8 cellular contexts compared by ENCODE assay signal in the genomic region with DNA sequence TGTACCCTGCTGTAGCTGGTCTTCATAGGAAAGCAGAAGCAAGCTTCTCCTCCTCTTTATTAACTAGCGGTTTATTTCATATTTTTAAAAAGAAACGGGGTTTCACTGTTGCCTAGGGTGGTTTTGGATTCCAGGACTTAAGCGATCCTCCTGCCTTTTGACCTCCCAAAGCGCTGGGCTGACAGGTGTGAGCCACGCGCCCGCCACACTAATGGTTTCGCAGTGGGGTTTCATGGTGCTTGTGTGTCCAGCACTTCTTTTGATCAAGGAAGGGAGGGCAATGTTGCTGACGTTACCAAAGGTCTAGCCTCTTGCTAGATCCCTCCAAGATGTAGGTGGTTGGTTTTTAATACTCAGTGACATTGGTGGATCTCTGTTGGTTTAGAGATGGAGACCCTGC. TPM values are rescaled to one million over a fixed set of nuclear protein-coding genes. Genes with fewer than 3 reads are reported as not detected.
DNase-seq lines count a peak whose midpoint lies in the region; TF ChIP-seq lines count a peak whose summit lies in the region.

No MANE protein-coding gene starts in this region.

- no peaks in the 10 kb centered on the region for H3K36me3 ChIP-seq in iPS-15b (ENCODE audit: control insufficient read depth, insufficient read depth, low read length)
- H3K36me3 ChIP-seq in stomach = peaks cover 0 to 5% (median 2%) of the 10 kb centered on the region in 4 donors

- CTCF ChIA-PET in activated CD4-positive, alpha-beta memory T cell treated with anti-CD3 and anti-CD28 coated beads, Interleukin-2, amount 10 ng/mL, durations not matched to agents 7 days and 5 days (lab: Charles Lee) = interaction anchor here (1.2 to 3.0 kb wide), 6 partner anchors 39 to 160 kb away, joined by 3 to 25 read pairs (median 6); partner anchors contain the start of gene UVSSA

- H3K27me3 Mint-ChIP-seq in T-helper 1 cell treated with Interleukin-12 subunit alpha and Interleukin-12 subunit beta and Interleukin-4 antibody, amounts not matched to agents 30 μg/mL and 1 μg/mL, for 36 hours (ENCODE audit: low read depth) = no peaks in the 10 kb centered on the region
- H3K27me3 Mint-ChIP-seq in activated CD4-positive, alpha-beta memory T cell treated with anti-CD3 and anti-CD28 coated beads, Interleukin-2, amount 10 ng/mL, durations not matched to agents 7 days and 5 days = no peaks in the 10 kb centered on the region

- intact Hi-C loops in stomach (cut with DNase I; ENCODE audit: low total_unique reads) = loop anchor here (5.0 kb wide), 1 partner anchor 56 kb away; the partner anchor contains the start of gene UVSSA

- H3K27ac Mint-ChIP-seq in T-helper 1 cell treated with Interleukin-12 subunit alpha and Interleukin-12 subunit beta and Interleukin-4 antibody, amounts not matched to agents 30 μg/mL and 1 μg/mL, for 36 hours = peak overlapping the region; percentile 79
- peak overlapping the region; percentile 90 for H3K27ac Mint-ChIP-seq in activated CD4-positive, alpha-beta memory T cell treated with anti-CD3 and anti-CD28 coated beads, Interleukin-2, amount 10 ng/mL, durations not matched to agents 7 days and 5 days

- H3K9ac ChIP-seq in iPS-15b (ENCODE audit: low read depth, low read length) = peak overlapping the region; percentile 85

- no peak for TF ChIP-seq CTCF in stomach (IDR thresholded peaks at IDR 0.05)

- DNase-seq in T-helper 1 cell (no peak), stomach (peak; percentile 23), cortex of kidney (lab: John Stamatoyannopoulos, UW) (no peak), pons (ENCODE audit: low spot score) (no peak)
- DNase-seq in activated CD4-positive, alpha-beta memory T cell treated with anti-CD3 and anti-CD28 coated beads, Interleukin-2, amount 10 ng/mL, durations not matched to agents 7 days and 5 days = no peak
- no peak for DNase-seq in activated CD4-positive, alpha-beta T cell treated with anti-CD3 and anti-CD28 coated beads for 4 hours

- H3K9me3 ChIP-seq in iPS-15b (ENCODE audit: control insufficient read depth, insufficient read depth, low read length) (peaks cover 4% of the 10 kb centered on the region), stomach (no peaks in the 10 kb centered on the region)

- H3K4me3 ChIP-seq in iPS-15b (ENCODE audit: low read depth, low read length) (peak overlapping the region; percentile 89), stomach (peak overlapping the region; percentile 78 to 94 (median 90))

- POLR2A ChIA-PET in activated CD4-positive, alpha-beta memory T cell treated with anti-CD3 and anti-CD28 coated beads, Interleukin-2, amount 10 ng/mL, durations not matched to agents 7 days and 5 days (lab: Charles Lee) = interaction anchor here (0.9 to 6.4 kb wide), 15 partner anchors 11 to 432 kb away, joined by 3 to 93 read pairs (median 7); partner anchors contain the start of genes CTBP1, GAK, SLBP and TMEM175

- 26 to 57% (median 35%) methylated on average over 9 of the region's 9 CpGs for WGBS in stomach, 5 donors

- H3K4me1 ChIP-seq in iPS-15b (ENCODE audit: control insufficient read depth, insufficient read depth, low read length) = peaks cover 2% of the 10 kb centered on the region
- H3K4me1 ChIP-seq in stomach = peaks cover 50 to 63% (median 59%) of the 10 kb centered on the region in 4 donors

- no peak for TF ChIP-seq EP300 in stomach (IDR thresholded peaks at IDR 0.05)

- no peak for TF ChIP-seq POLR2A in stomach (IDR thresholded peaks at IDR 0.05)

- peak overlapping the region; percentile 87 for H3K4me3 Mint-ChIP-seq in T-helper 1 cell treated with Interleukin-12 subunit alpha and Interleukin-12 subunit beta and Interleukin-4 antibody, amounts not matched to agents 30 μg/mL and 1 μg/mL, for 36 hours
- H3K4me3 Mint-ChIP-seq in activated CD4-positive, alpha-beta memory T cell treated with anti-CD3 and anti-CD28 coated beads, Interleukin-2, amount 10 ng/mL, durations not matched to agents 7 days and 5 days = peak overlapping the region; percentile 94

- peak overlapping the region; percentile 89 to 97 (median 95) for H3K27ac ChIP-seq in stomach

- peaks cover 29% of the 10 kb centered on the region for H3K4me1 Mint-ChIP-seq in T-helper 1 cell treated with Interleukin-12 subunit alpha and Interleukin-12 subunit beta and Interleukin-4 antibody, amounts not matched to agents 30 μg/mL and 1 μg/mL, for 36 hours (ENCODE audit: low read depth)
- peaks cover 44% of the 10 kb centered on the region for H3K4me1 Mint-ChIP-seq in activated CD4-positive, alpha-beta memory T cell treated with anti-CD3 and anti-CD28 coated beads, Interleukin-2, amount 10 ng/mL, durations not matched to agents 7 days and 5 days

- H3K27me3 ChIP-seq in iPS-15b (ENCODE audit: control insufficient read depth, insufficient read depth, low read length) (no peaks in the 10 kb centered on the region), stomach (no peaks in the 10 kb centered on the region)

- H3K36me3 Mint-ChIP-seq in T-helper 1 cell treated with Interleukin-12 subunit alpha and Interleukin-12 subunit beta and Interleukin-4 antibody, amounts not matched to agents 30 μg/mL and 1 μg/mL, for 36 hours (ENCODE audit: low read depth) = peaks cover 9% of the 10 kb centered on the region
- peaks cover 15% of the 10 kb centered on the region for H3K36me3 Mint-ChIP-seq in activated CD4-positive, alpha-beta memory T cell treated with anti-CD3 and anti-CD28 coated beads, Interleukin-2, amount 10 ng/mL, durations not matched to agents 7 days and 5 days (ENCODE audit: low read depth)

- H3K9me3 Mint-ChIP-seq in T-helper 1 cell treated with Interleukin-12 subunit alpha and Interleukin-12 subunit beta and Interleukin-4 antibody, amounts not matched to agents 30 μg/mL and 1 μg/mL, for 36 hours = peaks cover 4% of the 10 kb centered on the region
- peaks cover 4% of the 10 kb centered on the region for H3K9me3 Mint-ChIP-seq in activated CD4-positive, alpha-beta memory T cell treated with anti-CD3 and anti-CD28 coated beads, Interleukin-2, amount 10 ng/mL, durations not matched to agents 7 days and 5 days

RNA-seq across cellular contexts. Expression of gene MAEA, which starts 1.4 kb away (rescaled TPM):
- 10 to 100 TPM; 61.6 to 64.1 TPM for total RNA-seq in activated CD4-positive, alpha-beta memory T cell treated with anti-CD3 and anti-CD28 coated beads, Interleukin-2, amount 10 ng/mL, durations not matched to agents 7 days and 5 days
- 100 to 1,000 TPM in 3 of 5 donors, 10 to 100 TPM in 2; 34.0 to 295 (median 103) TPM for total RNA-seq in stomach
- polyA plus RNA-seq in stomach = 10 to 100 TPM; 42.3 to 48.4 (median 42.8) TPM

RNA-seq across cellular contexts. Expression of gene CTBP1, which starts 42.2 kb away (rescaled TPM):
- total RNA-seq in activated CD4-positive, alpha-beta memory T cell treated with anti-CD3 and anti-CD28 coated beads, Interleukin-2, amount 10 ng/mL, durations not matched to agents 7 days and 5 days = 100 to 1,000 TPM; 209 to 221 TPM
- 100 to 1,000 TPM in 3 of 5 donors, 10 to 100 TPM in 2; 85.0 to 415 (median 227) TPM for total RNA-seq in stomach
- 10 to 100 TPM; 72.7 to 90.4 (median 83.5) TPM for polyA plus RNA-seq in stomach

RNA-seq across cellular contexts. Expression of gene UVSSA, which starts 55.9 kb away (rescaled TPM):
- total RNA-seq in activated CD4-positive, alpha-beta memory T cell treated with anti-CD3 and anti-CD28 coated beads, Interleukin-2, amount 10 ng/mL, durations not matched to agents 7 days and 5 days = 10 to 100 TPM; 22.2 to 22.3 TPM
- total RNA-seq in stomach = 100 to 1,000 TPM in 1 of 5 donors, 10 to 100 TPM in 4; 15.1 to 103 (median 53.9) TPM
- 1 to 10 TPM; 4.1 to 7.0 (median 5.2) TPM for polyA plus RNA-seq in stomach
